1 cellular context compared by ENCODE assay signal in genomic region chr9:35002623-35003022, GRCh38.
TF ChIP-seq lines count a peak whose summit lies in the region.

No MANE protein-coding gene starts in this region.

TF ChIP-seq in H1, 55 proteins besides CTCF, POLR2A, EP300 and RAD21:
- TF ChIP-seq EZH2 (IDR thresholded peaks at IDR 0.05; ENCODE audit: low read depth, low read length, severe bottlenecking) (no peak), PHF8 (conservative IDR thresholded peaks at IDR 0.05; ENCODE audit: low read depth, low read length) (no peak), NANOG (IDR thresholded peaks at IDR 0.05; ENCODE audit: insufficient read depth, low read depth, low read length, poor library complexity, severe bottlenecking) (no peak), KDM1A (IDR thresholded peaks at IDR 0.05; ENCODE audit: borderline replicate concordance, low read length) (no peak), GABPA (IDR thresholded peaks at IDR 0.05; ENCODE audit: borderline replicate concordance, insufficient read depth, low read length) (no peak), KDM5A (IDR thresholded peaks at IDR 0.05; ENCODE audit: low read length) (no peak), E2F6 (IDR thresholded peaks at IDR 0.05) (no peak), MAFK (IDR thresholded peaks at IDR 0.05; ENCODE audit: low read depth, low read length) (no peak), ZNF274 (IDR thresholded peaks at IDR 0.05; ENCODE audit: borderline replicate concordance, extremely low read depth, low read length) (no peak), POLR2AphosphoS5 (IDR thresholded peaks at IDR 0.05; ENCODE audit: low read depth, low read length) (no peak), RFX5 (IDR thresholded peaks at IDR 0.05; ENCODE audit: borderline replicate concordance, low read depth, low read length) (no peak), MAX (IDR thresholded peaks at IDR 0.05) (no peak), JUND (IDR thresholded peaks at IDR 0.05; ENCODE audit: low read length) (no peak), BCL11A (IDR thresholded peaks at IDR 0.05; ENCODE audit: low read depth in 2 of 2, low read length in 2 of 2) (no peak)
